ENCODE assay signal across 22 cellular contexts in the genomic region with DNA sequence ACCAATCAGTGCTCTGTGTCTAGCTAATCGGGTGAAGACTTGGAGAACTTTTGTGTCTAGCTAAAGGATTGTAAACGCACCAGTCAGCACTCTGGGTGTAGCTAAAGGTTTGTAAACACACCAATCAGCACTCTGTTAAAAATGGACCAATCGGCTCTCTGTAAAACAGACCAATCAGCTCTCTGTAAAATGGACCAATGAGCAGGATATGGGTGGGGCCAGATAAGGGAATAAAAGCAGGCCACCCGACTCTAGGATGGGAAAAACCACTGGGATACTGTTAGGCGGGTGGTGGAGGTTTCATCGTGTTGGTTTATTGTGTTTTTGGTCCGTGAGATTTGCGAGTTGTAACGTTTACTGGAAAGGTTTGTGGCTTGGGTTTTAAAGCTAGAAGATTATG.
"Had no signal": no experiment of that assay in that cellular context is flagged by ENCODE, and none has a peak within 500 bp of the region (broad histone marks: within the 10 kb centered on the region; RNA-seq: fewer than 3 reads in every experiment).

No MANE protein-coding gene starts in this region.

- DNase-seq: hypothalamus; islet precursor cell; left ventricle myocardium inferior; mesendoderm; naive thymus-derived CD4-positive, alpha-beta T cell; occipital lobe; ovary; sigmoid colon; small intestine; spleen; stimulated activated CD4-positive, alpha-beta T cell treated with anti-CD3 and anti-CD28 coated beads, Interleukin-4, amount 100 ng/mL, for 24 hours; stimulated activated naive CD4-positive, alpha-beta T cell; stomach; tibial artery; trophoblast cell; upper lobe of right lung had no signal

- H3K36me3 ChIP-seq: left ventricle myocardium inferior, neutrophil, ovary, sigmoid colon, spleen, stomach, thoracic aorta, tibial artery, upper lobe of right lung had no signal

- FAIRE-seq: small intestine, urothelium cell line had no signal

- H3K4me3 ChIP-seq: left ventricle myocardium inferior, lung, mucosa of descending colon, ovary, sigmoid colon, spleen, stomach, thoracic aorta, tibial artery, upper lobe of right lung had no signal

- H3K27me3 ChIP-seq: neutrophil, ovary, sigmoid colon, spleen, stomach, tibial artery, upper lobe of right lung had no signal

- ATAC-seq: natural killer cell treated with Interleukin-12 subunit alpha and Interleukin-12 subunit beta and Interleukin-15 and Interleukin-18, amount 100 ng/mL, for 72 hours had no signal

- H3K27ac ChIP-seq: left ventricle myocardium inferior, neutrophil, ovary, sigmoid colon, stomach, thoracic aorta, upper lobe of right lung had no signal

- H3K9me3 ChIP-seq: left ventricle myocardium inferior, mucosa of descending colon, neutrophil, ovary, sigmoid colon, spleen, stomach, thoracic aorta, tibial artery, upper lobe of right lung had no signal
